Comparison of ENCODE assay signal across 36 cellular contexts in genomic region chr5:11608530-11608929, GRCh38.
"Had no signal": no experiment of that assay in that cellular context is flagged by ENCODE, and none has a peak within 500 bp of the region (broad histone marks: within the 10 kb centered on the region; RNA-seq: fewer than 3 reads in every experiment).

No MANE protein-coding gene starts in this region.

- H3K4me3 ChIP-seq: adrenal gland, body of pancreas, breast epithelium had no signal

- H3K4me1 ChIP-seq: adrenal gland, breast epithelium had no signal

- H3K36me3 Mint-ChIP-seq: activated CD4-positive, alpha-beta memory T cell treated with anti-CD3 and anti-CD28 coated beads for 36 hours; activated naive CD4-positive, alpha-beta T cell treated with anti-CD3 and anti-CD28 coated beads, Interleukin-2, amount 50 U/mL, for 72 hours; activated naive CD8-positive, alpha-beta T cell treated with anti-CD3 and anti-CD28 coated beads for 36 hours had no signal

- H3K27ac Mint-ChIP-seq: activated B cell treated with CpG ODN at 0.5 μM for 24 hours; activated CD4-positive, alpha-beta memory T cell treated with anti-CD3 and anti-CD28 coated beads for 36 hours; activated CD4-positive, alpha-beta T cell treated with anti-CD3 and anti-CD28 coated beads, Interleukin-2, amount 10 ng/mL, durations not matched to agents 24 days and 14 days; activated CD8-positive, alpha-beta T cell treated with anti-CD3 and anti-CD28 coated beads for 36 hours; activated naive CD4-positive, alpha-beta T cell treated with anti-CD3 and anti-CD28 coated beads for 36 hours; activated naive CD4-positive, alpha-beta T cell treated with anti-CD3 and anti-CD28 coated beads, Interleukin-2, amount 50 U/mL, for 72 hours; activated naive CD8-positive, alpha-beta T cell treated with anti-CD3 and anti-CD28 coated beads for 36 hours; activated T-cell treated with anti-CD3 and anti-CD28 coated beads, Interleukin-2, amount 50 U/mL, for 72 hours; activated T-helper 1 cell treated with anti-CD3 and anti-CD28 coated beads, Interleukin-12 subunit alpha, Interleukin-12 subunit beta, Interleukin-2, Interleukin-4 antibody, amounts not matched to agents 30 ng/mL and 10 ng/mL and 1 ng/mL, durations not matched to agents 14 hours and 24 hours and 36 hours; activated T-helper 17 cell treated with anti-CD3 and anti-CD28 coated beads, Interleukin-2, amount 50 U/mL, for 72 hours; T-helper 1 cell treated with Interleukin-12 subunit alpha and Interleukin-12 subunit beta and Interleukin-4 antibody, amounts not matched to agents 30 μg/mL and 1 μg/mL, for 36 hours; T-helper 2 cell treated with Interferon-gamma antibody and Interleukin-4, amounts not matched to agents 5 μg/mL and 100 μg/mL, for 36 hours had no signal

- H3K36me3 ChIP-seq: adrenal gland, brain microvascular endothelial cell, breast epithelium had no signal

- H3K27me3 Mint-ChIP-seq: activated B cell treated with CpG ODN at 0.5 μM for 24 hours; activated CD4-positive, alpha-beta memory T cell treated with anti-CD3 and anti-CD28 coated beads for 36 hours; activated CD4-positive, alpha-beta T cell treated with anti-CD3 and anti-CD28 coated beads, Interleukin-2, amount 10 ng/mL, durations not matched to agents 24 days and 14 days; activated CD8-positive, alpha-beta T cell treated with anti-CD3 and anti-CD28 coated beads for 36 hours; activated naive CD8-positive, alpha-beta T cell treated with anti-CD3 and anti-CD28 coated beads for 36 hours; activated T-helper 17 cell treated with anti-CD3 and anti-CD28 coated beads, Interleukin-2, amount 50 U/mL, for 72 hours; central memory CD8-positive, alpha-beta T cell had no signal

- H3K9me3 Mint-ChIP-seq: activated CD4-positive, alpha-beta memory T cell treated with anti-CD3 and anti-CD28 coated beads for 36 hours; activated CD4-positive, alpha-beta T cell treated with anti-CD3 and anti-CD28 coated beads, Interleukin-2, amount 10 ng/mL, durations not matched to agents 24 days and 14 days; activated CD8-positive, alpha-beta T cell treated with anti-CD3 and anti-CD28 coated beads for 36 hours; activated naive CD8-positive, alpha-beta T cell treated with anti-CD3 and anti-CD28 coated beads for 36 hours; activated T-cell treated with anti-CD3 and anti-CD28 coated beads, Interleukin-2, amount 50 U/mL, for 4 hours; activated T-helper 1 cell treated with anti-CD3 and anti-CD28 coated beads, Interleukin-12 subunit alpha, Interleukin-12 subunit beta, Interleukin-2, Interleukin-4 antibody, amounts not matched to agents 30 ng/mL and 10 ng/mL and 1 ng/mL, durations not matched to agents 14 hours and 24 hours and 36 hours; T-helper 1 cell treated with Interleukin-12 subunit alpha and Interleukin-12 subunit beta and Interleukin-4 antibody, amounts not matched to agents 30 μg/mL and 1 μg/mL, for 36 hours; T-helper 2 cell treated with Interferon-gamma antibody and Interleukin-4, amounts not matched to agents 5 μg/mL and 100 μg/mL, for 36 hours had no signal

- DNase-seq: activated B cell treated with CpG ODN at 0.5 μM for 24 hours; activated CD4-positive, alpha-beta memory T cell treated with anti-CD3 and anti-CD28 coated beads for 36 hours; activated CD4-positive, alpha-beta T cell treated with anti-CD3 and anti-CD28 coated beads for 4 hours; activated CD4-positive, alpha-beta T cell treated with anti-CD3 and anti-CD28 coated beads, Interleukin-2, amount 10 ng/mL, durations not matched to agents 24 days and 14 days; activated CD4-positive, alpha-beta T cell treated with anti-CD3 and anti-CD28 coated beads, Interleukin-2, amount 50 U/mL, for 1 hour; activated CD4-positive, alpha-beta T cell treated with anti-CD3 and anti-CD28 coated beads, Interleukin-2, amount 50 U/mL, for 4 hours; activated CD4-positive, CD25-positive, alpha-beta regulatory T cell treated with anti-CD3 and anti-CD28 coated beads, Interleukin-2, amount 50 U/mL, for 72 hours; activated CD8-positive, alpha-beta memory T cell treated with anti-CD3 and anti-CD28 coated beads, Interleukin-2, amount 50 U/mL, for 4 hours; activated CD8-positive, alpha-beta T cell treated with anti-CD3 and anti-CD28 coated beads for 36 hours; activated effector memory CD4-positive, alpha-beta T cell treated with anti-CD3 and anti-CD28 coated beads, Interleukin-2, amount 50 U/mL, for 16 hours; activated gamma-delta T cell treated with Interleukin-2 at 50 U/mL for 16 hours; activated naive CD4-positive, alpha-beta T cell; activated naive CD4-positive, alpha-beta T cell treated with anti-CD3 and anti-CD28 coated beads for 36 hours; activated naive CD4-positive, alpha-beta T cell treated with anti-CD3 and anti-CD28 coated beads, Interleukin-2, amount 50 U/mL, for 16 hours; activated naive CD8-positive, alpha-beta T cell treated with anti-CD3 and anti-CD28 coated beads for 36 hours; activated T-cell treated with anti-CD3 and anti-CD28 coated beads for 4 hours; activated T-cell treated with anti-CD3 and anti-CD28 coated beads, Interleukin-2, amount 50 U/mL, for 1 hour; activated T-cell treated with anti-CD3 and anti-CD28 coated beads, Interleukin-2, amount 50 U/mL, for 4 hours; activated T-cell treated with anti-CD3 and anti-CD28 coated beads, Interleukin-2, amount 50 U/mL, for 72 hours; adrenal gland; amniotic stem cell; aorta; body of pancreas; brain microvascular endothelial cell; cerebellar nuclear complex; T-helper 1 cell; T-helper 2 cell; T-helper 9 cell had no signal

- ATAC-seq: activated CD8-positive, alpha-beta T cell treated with anti-CD3 and anti-CD28 coated beads for 36 hours; activated T-cell treated with anti-CD3 and anti-CD28 coated beads, Interleukin-2, amount 50 U/mL, for 4 hours; activated T-cell treated with anti-CD3 and anti-CD28 coated beads, Interleukin-2, amount 50 U/mL, for 72 hours; activated T-helper 17 cell treated with anti-CD3 and anti-CD28 coated beads, Interleukin-2, amount 50 U/mL, for 72 hours; body of pancreas had no signal

- H3K27ac ChIP-seq: adrenal gland, body of pancreas, brain microvascular endothelial cell, breast epithelium, VCaP had no signal

- H3K9me3 ChIP-seq: adrenal gland, body of pancreas, breast epithelium had no signal

- H3K4me3 Mint-ChIP-seq: activated B cell treated with CpG ODN at 0.5 μM for 24 hours; activated CD4-positive, alpha-beta memory T cell treated with anti-CD3 and anti-CD28 coated beads for 36 hours; activated CD4-positive, alpha-beta T cell treated with anti-CD3 and anti-CD28 coated beads, Interleukin-2, amount 10 ng/mL, durations not matched to agents 24 days and 14 days; activated CD8-positive, alpha-beta T cell treated with anti-CD3 and anti-CD28 coated beads for 36 hours; activated naive CD4-positive, alpha-beta T cell treated with anti-CD3 and anti-CD28 coated beads for 36 hours; activated naive CD8-positive, alpha-beta T cell treated with anti-CD3 and anti-CD28 coated beads for 36 hours; activated T-cell treated with anti-CD3 and anti-CD28 coated beads, Interleukin-2, amount 50 U/mL, for 4 hours; activated T-cell treated with anti-CD3 and anti-CD28 coated beads, Interleukin-2, amount 50 U/mL, for 72 hours; activated T-helper 1 cell treated with anti-CD3 and anti-CD28 coated beads, Interleukin-12 subunit alpha, Interleukin-12 subunit beta, Interleukin-2, Interleukin-4 antibody, amounts not matched to agents 30 ng/mL and 10 ng/mL and 1 ng/mL, durations not matched to agents 14 hours and 24 hours and 36 hours; activated T-helper 17 cell treated with anti-CD3 and anti-CD28 coated beads, Interleukin-2, amount 50 U/mL, for 72 hours; central memory CD8-positive, alpha-beta T cell; T-helper 1 cell treated with Interleukin-12 subunit alpha and Interleukin-12 subunit beta and Interleukin-4 antibody, amounts not matched to agents 30 μg/mL and 1 μg/mL, for 36 hours; T-helper 2 cell treated with Interferon-gamma antibody and Interleukin-4, amounts not matched to agents 5 μg/mL and 100 μg/mL, for 36 hours had no signal

- H3K27me3 ChIP-seq: adrenal gland, body of pancreas, brain microvascular endothelial cell, breast epithelium had no signal

- H3K4me1 Mint-ChIP-seq: activated B cell treated with CpG ODN at 0.5 μM for 24 hours; activated CD4-positive, alpha-beta T cell treated with anti-CD3 and anti-CD28 coated beads, Interleukin-2, amount 10 ng/mL, durations not matched to agents 24 days and 14 days; activated naive CD8-positive, alpha-beta T cell treated with anti-CD3 and anti-CD28 coated beads for 36 hours; activated T-helper 17 cell treated with anti-CD3 and anti-CD28 coated beads, Interleukin-2, amount 50 U/mL, for 72 hours; central memory CD8-positive, alpha-beta T cell had no signal
